8 cellular contexts compared by ENCODE assay signal in the genomic region with DNA sequence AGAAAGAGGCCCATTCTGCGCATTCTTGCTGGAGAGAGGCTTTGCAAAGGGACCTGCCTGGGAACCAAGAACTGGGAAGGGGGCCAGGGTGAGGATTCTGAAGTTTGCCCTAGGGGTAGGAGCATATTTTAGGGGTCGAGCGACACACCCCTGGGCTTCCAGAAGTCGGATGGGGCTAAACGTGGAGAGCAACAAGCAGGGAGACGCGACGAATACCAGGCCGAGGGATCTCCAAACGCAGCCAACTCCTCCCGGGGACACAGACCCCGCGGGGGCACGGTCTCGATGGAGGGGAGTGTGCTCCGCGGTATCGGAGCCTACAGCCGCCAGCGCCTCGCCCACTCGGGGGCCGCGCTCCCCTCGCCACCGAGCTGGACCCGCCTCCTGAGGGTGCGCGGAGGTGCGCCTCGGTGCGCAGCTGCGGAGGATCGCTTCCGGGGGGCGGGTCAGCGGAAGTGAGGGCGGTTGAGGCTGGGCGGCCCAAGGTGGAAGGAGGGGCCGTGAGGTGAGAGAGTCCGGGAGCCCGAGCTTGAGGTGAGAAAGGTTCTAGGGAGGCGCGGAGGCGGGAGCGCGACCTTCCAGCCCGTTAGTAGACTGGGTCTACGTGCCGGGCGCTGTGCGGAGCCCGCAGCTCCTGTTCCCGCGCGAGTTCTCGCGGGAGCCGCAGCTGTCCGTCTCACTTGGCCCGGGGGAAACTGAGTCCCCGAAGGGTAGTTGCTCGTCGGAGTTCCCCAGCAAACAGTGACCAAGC. TPM values are rescaled to one million over a fixed set of nuclear protein-coding genes. Genes with fewer than 3 reads are reported as not detected.
DNase-seq lines count a peak whose midpoint lies in the region; ATAC-seq and TF ChIP-seq lines count a peak whose summit lies in the region.

TSS of gene MTFR1L (plus strand) at position 459 of the 751 bp plus-strand sequence. CDS start 3,151 bp downstream, outside the sequence.

- peak; percentile 93 for ATAC-seq in activated naive CD8-positive, alpha-beta T cell treated with anti-CD3 and anti-CD28 coated beads, Interleukin-2, amount 50 U/mL, for 24 hours
- ATAC-seq in heart left ventricle = peak; percentile 89 to 91 (median 90)
- ATAC-seq in upper lobe of right lung = peak; percentile 94

- peaks cover 6% of the 10 kb centered on the region; the same call in 1 of the 2 replicates for H3K4me1 ChIP-seq in HEK293 (ENCODE audit: control insufficient read depth, insufficient read depth, low read length)
- H3K4me1 ChIP-seq in heart left ventricle = peaks cover 0 to 59% (median 34%) of the 10 kb centered on the region in 12 donors
- H3K4me1 ChIP-seq in upper lobe of right lung = peaks cover 30% of the 10 kb centered on the region

- DNase-seq in GM10266 (ENCODE audit: extremely low spot score) (peak; percentile 97), MV-4-11 (lab: John Stamatoyannopoulos, UW) (peak; percentile 57), T follicular helper cell (ENCODE audit: low read depth) (peak; percentile 87), heart left ventricle (peak; percentile 90 to 93 (median 92)), posterior vena cava (ENCODE audit: low spot score) (peak; percentile 97), upper lobe of right lung (peak; percentile 96)
- peak; percentile 96 for DNase-seq in activated naive CD8-positive, alpha-beta T cell treated with anti-CD3 and anti-CD28 coated beads, Interleukin-2, amount 50 U/mL, for 24 hours

- 1% methylated on average over 35 to 64 of the region's 64 CpGs for WGBS in heart left ventricle, 4 donors

- intact Hi-C loops in heart left ventricle (cut with DNase I) (loop anchor here in 4 of 10 donors (2.0 to 10.0 kb wide), 5 partner anchors 55 to 575 kb away; partner anchors contain the start of genes PAFAH2 (in 3 of the 4), RSRP1 (in 2 of the 4) and PAQR7 (in 1 of the 4)), posterior vena cava (cut with DNase I) (no loop called here), upper lobe of right lung (cut with DNase I) (no loop called here)

- TF ChIP-seq CTCF in GM10266 (IDR thresholded peaks at IDR 0.05; ENCODE audit: control insufficient read depth, insufficient read depth, low read depth, missing control alignments) (no peak), HEK293 (tag by site-specific recombination; IDR thresholded peaks at IDR 0.05) (no peak; the same call in 1 of the 2 replicates), heart left ventricle (IDR thresholded peaks at IDR 0.05) (no peak), upper lobe of right lung (IDR thresholded peaks at IDR 0.05) (no peak)

- CTCF ChIA-PET in HEK293 (lab: Yijun Ruan, JAX) = interaction anchor here (0.5 to 1.5 kb wide), 3 partner anchors 22 to 177 kb away, joined by 4 to 5 read pairs (median 4); no protein-coding TSS in a partner anchor

- H3K36me3 Mint-ChIP-seq in activated naive CD8-positive, alpha-beta T cell treated with anti-CD3 and anti-CD28 coated beads, Interleukin-2, amount 50 U/mL, for 24 hours (ENCODE audit: low read depth) = peaks cover 2% of the 10 kb centered on the region

- no peaks in the 10 kb centered on the region for H3K9me3 ChIP-seq in HEK293 (ENCODE audit: control insufficient read depth, insufficient read depth, low read depth, low read length)
- no peaks in the 10 kb centered on the region for H3K9me3 ChIP-seq in heart left ventricle
- no peaks in the 10 kb centered on the region for H3K9me3 ChIP-seq in upper lobe of right lung

- H3K4me1 Mint-ChIP-seq in activated naive CD8-positive, alpha-beta T cell treated with anti-CD3 and anti-CD28 coated beads, Interleukin-2, amount 50 U/mL, for 24 hours = peaks cover 28% of the 10 kb centered on the region

- H3K4me3 ChIP-seq in HEK293 (ENCODE audit: low read depth, low read length) = peak within 1 kb of the TSS; percentile 82
- peak within 1 kb of the TSS; percentile 74 to 98 (median 89) for H3K4me3 ChIP-seq in heart left ventricle
- peak within 1 kb of the TSS; percentile 89 for H3K4me3 ChIP-seq in upper lobe of right lung

- H3K4me3 Mint-ChIP-seq in activated naive CD8-positive, alpha-beta T cell treated with anti-CD3 and anti-CD28 coated beads, Interleukin-2, amount 50 U/mL, for 24 hours = peak within 1 kb of the TSS; percentile 90

- H3K27ac ChIP-seq in HEK293 (ENCODE audit: extremely low read depth, low read depth, low read length) (peak within 1 kb of the TSS; percentile 60), heart left ventricle (peak within 1 kb of the TSS; percentile 81 to 98 (median 92)), upper lobe of right lung (peak within 1 kb of the TSS; percentile 89)

- no peaks in the 10 kb centered on the region for H3K9me3 Mint-ChIP-seq in activated naive CD8-positive, alpha-beta T cell treated with anti-CD3 and anti-CD28 coated beads, Interleukin-2, amount 50 U/mL, for 24 hours

- H3K27ac Mint-ChIP-seq in activated naive CD8-positive, alpha-beta T cell treated with anti-CD3 and anti-CD28 coated beads, Interleukin-2, amount 50 U/mL, for 24 hours = peak within 1 kb of the TSS; percentile 88

- H3K27me3 Mint-ChIP-seq in activated naive CD8-positive, alpha-beta T cell treated with anti-CD3 and anti-CD28 coated beads, Interleukin-2, amount 50 U/mL, for 24 hours = no peaks in the 10 kb centered on the region

- peak in 1 of 2 donors; percentile 89 for TF ChIP-seq POLR2A in heart left ventricle (IDR thresholded peaks at IDR 0.05)

- peaks cover 0 to 46% of the 10 kb centered on the region in 2 experiments; a peak in 1 of 3 replicates for H3K36me3 ChIP-seq in HEK293 (ENCODE audit: control insufficient read depth in 2 of 2, insufficient read depth in 1 of 2, low read length in 2 of 2)
- peaks cover 0 to 32% (median 23%) of the 10 kb centered on the region in 9 donors for H3K36me3 ChIP-seq in heart left ventricle
- peaks cover 17% of the 10 kb centered on the region for H3K36me3 ChIP-seq in upper lobe of right lung

- POLR2A ChIA-PET in HEK293 (lab: Yijun Ruan, JAX) = interaction anchor here (0.6 to 2.9 kb wide), 11 partner anchors 9 to 572 kb away, joined by 3 to 7 read pairs (median 4); partner anchors contain the start of genes PAFAH2, PAQR7 and RSRP1

- H3K27me3 ChIP-seq in heart left ventricle = no peaks in the 10 kb centered on the region
- H3K27me3 ChIP-seq in upper lobe of right lung = no peaks in the 10 kb centered on the region

TF ChIP-seq in HEK293, 187 proteins besides CTCF, POLR2A, EP300 and RAD21 (continues in another document):
- TF ChIP-seq ZBTB1 (tag by site-specific recombination; IDR thresholded peaks at IDR 0.05) (no peak), ZNF148 (tag by site-specific recombination; IDR thresholded peaks at IDR 0.05; ENCODE audit: borderline replicate concordance) (0 out of 2 replicates have a peak, but pooled peaks have one; percentile 3), ZFP69B (tag by site-specific recombination; IDR thresholded peaks at IDR 0.05) (no peak), ZNF660 (tag by site-specific recombination; IDR thresholded peaks at IDR 0.05) (0 out of 2 replicates have a peak, but pooled peaks have one; percentile 22), BCL11A (tag by site-specific recombination; IDR thresholded peaks at IDR 0.05; ENCODE audit: low read depth) (peak; percentile 75), GLI2 (tag by site-specific recombination; IDR thresholded peaks at IDR 0.05; ENCODE audit: borderline replicate concordance, low read depth) (no peak)
- TF ChIP-seq, protein P1, sequence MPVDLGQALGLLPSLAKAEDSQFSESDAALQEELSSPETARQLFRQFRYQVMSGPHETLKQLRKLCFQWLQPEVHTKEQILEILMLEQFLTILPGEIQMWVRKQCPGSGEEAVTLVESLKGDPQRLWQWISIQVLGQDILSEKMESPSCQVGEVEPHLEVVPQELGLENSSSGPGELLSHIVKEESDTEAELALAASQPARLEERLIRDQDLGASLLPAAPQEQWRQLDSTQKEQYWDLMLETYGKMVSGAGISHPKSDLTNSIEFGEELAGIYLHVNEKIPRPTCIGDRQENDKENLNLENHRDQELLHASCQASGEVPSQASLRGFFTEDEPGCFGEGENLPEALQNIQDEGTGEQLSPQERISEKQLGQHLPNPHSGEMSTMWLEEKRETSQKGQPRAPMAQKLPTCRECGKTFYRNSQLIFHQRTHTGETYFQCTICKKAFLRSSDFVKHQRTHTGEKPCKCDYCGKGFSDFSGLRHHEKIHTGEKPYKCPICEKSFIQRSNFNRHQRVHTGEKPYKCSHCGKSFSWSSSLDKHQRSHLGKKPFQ (tag by site-specific recombination; IDR thresholded peaks at IDR 0.05) = no peak

RNA-seq across cellular contexts. Expression of gene MTFR1L, which starts in this region (rescaled TPM):
- 100 to 1,000 TPM; 123 to 319 (median 214) TPM for total RNA-seq in heart left ventricle
- polyA plus RNA-seq in heart left ventricle = 100 to 1,000 TPM; 135 to 146 TPM
- 10 to 100 TPM; 45.6 to 59.6 TPM for total RNA-seq in posterior vena cava
- 46.0 TPM for total RNA-seq in upper lobe of right lung

Comparison
In these comparisons a context has a peak if more than half of its experiments do, and no peak if none do; other contexts are left out.
1. Peak in every context shown above with its lines: DNase-seq, ATAC-seq, H3K4me3 ChIP-seq and H3K27ac ChIP-seq.